ENCODE assay signal across 9 cellular contexts in the genomic region with DNA sequence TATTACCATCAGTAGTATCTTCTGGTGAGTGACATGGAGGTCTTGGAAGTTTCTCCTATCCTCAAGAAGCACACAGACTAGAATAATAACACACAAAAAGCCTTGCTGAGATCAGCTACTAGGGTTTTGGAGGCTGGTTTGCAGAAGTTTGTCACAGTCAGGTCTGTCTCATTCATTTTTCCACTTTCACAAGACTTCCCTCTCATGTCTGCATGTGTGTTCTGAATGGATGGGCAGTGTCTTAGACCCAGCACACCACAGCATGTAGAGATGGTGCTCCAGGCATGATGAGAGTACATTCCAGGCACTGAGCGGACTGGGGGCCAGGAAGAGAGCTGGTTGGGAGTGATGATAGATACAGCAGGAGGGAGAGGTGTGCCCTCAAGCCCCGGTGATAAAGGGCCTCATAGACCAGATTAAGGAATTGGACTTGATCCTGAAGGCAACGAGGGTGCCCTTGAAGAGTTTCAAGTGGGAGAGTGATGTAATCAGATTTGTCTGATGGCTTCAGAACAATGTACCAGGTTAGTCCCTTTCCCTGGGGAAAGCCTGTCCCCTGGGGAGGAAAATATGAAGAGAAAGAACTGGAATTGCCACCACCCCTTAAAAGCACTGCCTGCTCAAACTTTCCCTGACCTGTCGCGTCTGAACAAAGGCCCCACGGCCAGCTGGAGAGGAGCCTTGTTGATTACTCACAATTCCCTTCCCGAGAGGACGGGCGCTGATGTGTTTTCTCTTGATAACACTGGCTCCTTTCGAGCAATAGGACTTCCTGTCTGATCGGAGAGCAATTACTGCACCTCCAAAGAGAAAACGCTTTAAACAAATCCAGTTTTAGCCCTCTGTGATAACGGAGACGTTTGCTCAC. TPM values are rescaled to one million over a fixed set of nuclear protein-coding genes. Genes with fewer than 3 reads are reported as not detected.
DNase-seq lines count a peak whose midpoint lies in the region; ATAC-seq and TF ChIP-seq lines count a peak whose summit lies in the region.
"Had no signal": no experiment of that assay in that cellular context is flagged by ENCODE, and none has a peak within 500 bp of the region (broad histone marks: within the 10 kb centered on the region; RNA-seq: fewer than 3 reads in every experiment).

No MANE protein-coding gene starts in this region.

- H3K4me1 ChIP-seq in upper lobe of left lung: peaks cover 28 to 63% (median 60%) of the 10 kb centered on the region in 4 donors

- H3K4me1 Mint-ChIP-seq in T-helper 2 cell treated with Interferon-gamma antibody and Interleukin-4, amounts not matched to agents 5 μg/mL and 100 μg/mL, for 36 hours (ENCODE audit: low read depth): no peaks in the 10 kb centered on the region

- no peaks in the 10 kb centered on the region for H3K27me3 ChIP-seq in upper lobe of left lung

- peaks cover 4% of the 10 kb centered on the region for H3K9me3 Mint-ChIP-seq in T-helper 2 cell treated with Interferon-gamma antibody and Interleukin-4, amounts not matched to agents 5 μg/mL and 100 μg/mL, for 36 hours

- peak; percentile 50 to 85 for ATAC-seq in upper lobe of left lung (ENCODE audit: low FRiP score in 2 of 2)
- ATAC-seq in HG02852 (IDR thresholded peaks at IDR 0.05; ENCODE audit: unreplicated experiment): no peak
- ATAC-seq in HG03342 (IDR thresholded peaks at IDR 0.05; ENCODE audit: unreplicated experiment): no peak

- TF ChIP-seq EP300 in upper lobe of left lung (IDR thresholded peaks at IDR 0.05): peak in 1 of 4 donors; percentile 25

- H3K36me3 Mint-ChIP-seq in T-helper 2 cell treated with Interferon-gamma antibody and Interleukin-4, amounts not matched to agents 5 μg/mL and 100 μg/mL, for 36 hours (ENCODE audit: low read depth): no peaks in the 10 kb centered on the region

- in situ Hi-C loops in astrocyte of the spinal cord (cut with HindIII; ENCODE audit: low sequenced_read_pairs): no loop called here

- no peak overlapping the region for H3K4me3 Mint-ChIP-seq in T-helper 2 cell treated with Interferon-gamma antibody and Interleukin-4, amounts not matched to agents 5 μg/mL and 100 μg/mL, for 36 hours

- TF ChIP-seq CTCF in astrocyte of the spinal cord (IDR thresholded peaks at IDR 0.05; ENCODE audit: low read depth, low read length): no peak
- no peak for TF ChIP-seq CTCF in lower leg skin (IDR thresholded peaks at IDR 0.05)
- TF ChIP-seq CTCF in upper lobe of left lung (IDR thresholded peaks at IDR 0.05): no peak

- WGBS in lower leg skin, 2 donors: 16% methylated on average over 14 of the region's 14 CpGs
- 18 to 29% methylated on average over 14 of the region's 14 CpGs for WGBS in upper lobe of left lung, 2 donors

- DNase-seq in NCI-H146 (lab: John Stamatoyannopoulos, UW) (peak; percentile 11), NCI-H146 treated with DMSO at 0.1 percent for 48 hours (lab: John Stamatoyannopoulos, UW; ENCODE audit: unreplicated experiment) (no peak), astrocyte of the spinal cord (ENCODE audit: low read depth, low spot score) (peak; percentile 51), lower leg skin (ENCODE audit: low spot score in 2 of 2) (peak; percentile 63 to 92), upper lobe of left lung (peak in 1 of 2 donors; percentile 46)
- no peak for DNase-seq in T-helper 2 cell treated with Interferon-gamma antibody and Interleukin-4, amounts not matched to agents 5 μg/mL and 100 μg/mL, for 36 hours (ENCODE audit: low spot score)
- DNase-seq: Kasumi-1 had no signal

- H3K27me3 Mint-ChIP-seq in T-helper 2 cell treated with Interferon-gamma antibody and Interleukin-4, amounts not matched to agents 5 μg/mL and 100 μg/mL, for 36 hours (ENCODE audit: low read depth): peaks cover 2% of the 10 kb centered on the region

- peak overlapping the region; percentile 37 to 69 (median 59) for H3K27ac ChIP-seq in upper lobe of left lung

- H3K27ac Mint-ChIP-seq in T-helper 2 cell treated with Interferon-gamma antibody and Interleukin-4, amounts not matched to agents 5 μg/mL and 100 μg/mL, for 36 hours: no peak overlapping the region

- intact Hi-C loops in lower leg skin (cut with DNase I; ENCODE audit: low total_unique reads): no loop called here

- no peak for TF ChIP-seq POLR2A in lower leg skin (IDR thresholded peaks at IDR 0.05)
- TF ChIP-seq POLR2A in upper lobe of left lung (IDR thresholded peaks at IDR 0.05): no peak

- no peak overlapping the region for H3K4me3 ChIP-seq in astrocyte of the spinal cord (ENCODE audit: low read depth, low read length)
- H3K4me3 ChIP-seq in lower leg skin (ENCODE audit: low read depth, poor library complexity, severe bottlenecking): no peak overlapping the region
- H3K4me3 ChIP-seq in upper lobe of left lung: no peak overlapping the region

- H3K36me3 ChIP-seq in upper lobe of left lung: no peaks in the 10 kb centered on the region

- H3K9me3 ChIP-seq in upper lobe of left lung: no peaks in the 10 kb centered on the region

RNA-seq across cellular contexts. Expression of gene LMO2, which starts 45.1 kb away (rescaled TPM):
- total RNA-seq in lower leg skin (10 to 100 TPM in 2 of 4 donors, 1 to 10 TPM in 2; 2.2 to 15.6 (median 9.8) TPM), upper lobe of left lung (10 to 100 TPM in 5 of 6 donors, 1 to 10 TPM in 1; 7.3 to 58.5 (median 34.1) TPM)

Comparison
In these comparisons a context has a peak if more than half of its experiments do, and no peak if none do; other contexts are left out.
1. DNase-seq: peak in NCI-H146 (single experiment), astrocyte of the spinal cord (single experiment) and lower leg skin (2 of 2); none in NCI-H146 treated with DMSO at 0.1 percent for 48 hours (single experiment) and T-helper 2 cell treated with Interferon-gamma antibody and Interleukin-4, amounts not matched to agents 5 μg/mL and 100 μg/mL, for 36 hours (single experiment).
2. ATAC-seq: peak in upper lobe of left lung (2 of 2); none in HG02852 (single experiment) and HG03342 (single experiment).